Comparison of ENCODE assay signal across 28 cellular contexts in genomic region chr10:8663131-8663530, GRCh38.
"Had no signal": no experiment of that assay in that cellular context is flagged by ENCODE, and none has a peak within 500 bp of the region (broad histone marks: within the 10 kb centered on the region; RNA-seq: fewer than 3 reads in every experiment).

No MANE protein-coding gene starts in this region.

- H3K36me3 ChIP-seq: esophagus squamous epithelium, gastrocnemius medialis, heart right ventricle, left lung, lower lobe of right lung had no signal

- H3K27me3 ChIP-seq: esophagus squamous epithelium, gastrocnemius medialis, heart right ventricle, left lung had no signal

- DNase-seq: dermis blood vessel endothelial cell; dorsolateral prefrontal cortex; effector CD4-positive, alpha-beta T cell; effector memory CD4-positive, alpha-beta T cell; erythroblast; esophagus squamous epithelium; foreskin fibroblast; foreskin melanocyte; gastrocnemius medialis; glutamatergic neuron; head of caudate nucleus; heart right ventricle; hippocampal formation; left cardiac atrium; left lung; left ventricle myocardium superior; lower lobe of right lung; mesenchymal stem cell; mucosa of descending colon; naive B cell; naive thymus-derived CD8-positive, alpha-beta T cell had no signal

- H3K4me3 Mint-ChIP-seq: mesothelial cell of epicardium; naive B cell; naive thymus-derived CD8-positive, alpha-beta T cell had no signal

- H3K9me3 ChIP-seq: esophagus squamous epithelium, gastrocnemius medialis, lower lobe of right lung, mucosa of descending colon had no signal

- H3K4me1 ChIP-seq: esophagus squamous epithelium, gastrocnemius medialis, heart right ventricle, left lung, lower lobe of right lung had no signal

- H3K27ac ChIP-seq: coronary artery, dorsolateral prefrontal cortex, epithelial cell of prostate, esophagus squamous epithelium, gastrocnemius medialis, heart right ventricle, left lung, lower lobe of right lung had no signal

- ATAC-seq: esophagus mucosa; gastrocnemius medialis; heart right ventricle; left cardiac atrium; left lung; left ventricle myocardium superior; lower lobe of right lung; mucosa of descending colon; naive thymus-derived CD8-positive, alpha-beta T cell had no signal

- H3K36me3 Mint-ChIP-seq: naive B cell had no signal

- H3K4me3 ChIP-seq: coronary artery, dorsolateral prefrontal cortex, esophagus squamous epithelium, gastrocnemius medialis, heart right ventricle, left lung, lower lobe of right lung, mucosa of descending colon had no signal

- H3K4me1 Mint-ChIP-seq: naive B cell; naive thymus-derived CD8-positive, alpha-beta T cell had no signal

- FAIRE-seq: endothelial cell of umbilical vein, islet of Langerhans, keratinocyte had no signal

- H3K27ac Mint-ChIP-seq: mesothelial cell of epicardium; naive B cell; naive thymus-derived CD8-positive, alpha-beta T cell had no signal
